ENCODE assay signal across 15 cellular contexts in genomic region chr5:176943816-176944215, GRCh38. TPM values are rescaled to one million over a fixed set of nuclear protein-coding genes. Genes with fewer than 3 reads are reported as not detected.
"Had no signal": no experiment of that assay in that cellular context is flagged by ENCODE, and none has a peak within 500 bp of the region (broad histone marks: within the 10 kb centered on the region; RNA-seq: fewer than 3 reads in every experiment).

No MANE protein-coding gene starts in this region.

- H3K9me3 ChIP-seq: esophagus squamous epithelium, tibial nerve, vagina had no signal

- ATAC-seq: activated CD8-positive, alpha-beta memory T cell treated with anti-CD3 and anti-CD28 coated beads, Interleukin-2, amount 10 ng/mL, durations not matched to agents 7 days and 5 days; left cardiac atrium had no signal

- H3K9me3 Mint-ChIP-seq: naive B cell had no signal

- H3K9ac ChIP-seq: parathyroid adenoma had no signal

- H3K27ac Mint-ChIP-seq: activated CD8-positive, alpha-beta memory T cell treated with anti-CD3 and anti-CD28 coated beads, Interleukin-2, amount 10 ng/mL, durations not matched to agents 7 days and 5 days had no signal

- H3K27me3 ChIP-seq: esophagus squamous epithelium, tibial nerve, vagina had no signal

- H3K4me1 Mint-ChIP-seq: activated CD8-positive, alpha-beta memory T cell treated with anti-CD3 and anti-CD28 coated beads, Interleukin-2, amount 10 ng/mL, durations not matched to agents 7 days and 5 days had no signal

- H3K27me3 Mint-ChIP-seq: activated CD8-positive, alpha-beta memory T cell treated with anti-CD3 and anti-CD28 coated beads, Interleukin-2, amount 10 ng/mL, durations not matched to agents 7 days and 5 days; naive B cell had no signal

- H3K27ac ChIP-seq: esophagus squamous epithelium, parathyroid adenoma, tibial nerve, vagina had no signal

- H2AFZ ChIP-seq: parathyroid adenoma had no signal

- H3K79me2 ChIP-seq: parathyroid adenoma had no signal

- H3K4me3 ChIP-seq: esophagus squamous epithelium, lung, tibial nerve, vagina had no signal

- DNase-seq: activated CD4-positive, alpha-beta T cell treated with anti-CD3 and anti-CD28 coated beads, Interleukin-2, amount 50 U/mL, for 4 hours; activated CD4-positive, CD25-positive, alpha-beta regulatory T cell treated with anti-CD3 and anti-CD28 coated beads, Interleukin-2, amount 50 U/mL, for 72 hours; activated CD8-positive, alpha-beta memory T cell treated with anti-CD3 and anti-CD28 coated beads, Interleukin-2, amount 10 ng/mL, durations not matched to agents 7 days and 5 days; activated naive CD4-positive, alpha-beta T cell; esophagus squamous epithelium; foreskin fibroblast; left cardiac atrium; naive B cell; stimulated activated CD4-positive, alpha-beta T cell treated with anti-CD3 and anti-CD28 coated beads, Interleukin-15, amount 100 ng/mL, for 24 hours; stimulated activated CD4-positive, alpha-beta T cell treated with anti-CD3 and anti-CD28 coated beads, Interleukin-4, amount 100 ng/mL, for 4 hours had no signal

- H3K4me3 Mint-ChIP-seq: activated CD8-positive, alpha-beta memory T cell treated with anti-CD3 and anti-CD28 coated beads, Interleukin-2, amount 10 ng/mL, durations not matched to agents 7 days and 5 days; naive B cell had no signal

- FAIRE-seq: astrocyte had no signal

- H3K4me1 ChIP-seq: parathyroid adenoma, tibial nerve, vagina had no signal

RNA-seq across cellular contexts. Expression of gene HK3, which starts 44.7 kb away (rescaled TPM):
- total RNA-seq: activated CD8-positive, alpha-beta memory T cell treated with anti-CD3 and anti-CD28 coated beads, Interleukin-2, amount 10 ng/mL, durations not matched to agents 7 days and 5 days; astrocyte had no signal
